ENCODE assay signal across 8 cellular contexts in genomic region chr15:65530318-65531111, GRCh38. TPM values are rescaled to one million over a fixed set of nuclear protein-coding genes. Genes with fewer than 3 reads are reported as not detected.
DNase-seq lines count a peak whose midpoint lies in the region; ATAC-seq and TF ChIP-seq lines count a peak whose summit lies in the region.

TSS of gene HACD3 (plus strand) at chr15:65530463. CDS start at chr15:65530632, 169 bp downstream.

- CTCF ChIA-PET in naive thymus-derived CD4-positive, alpha-beta T cell (lab: Charles Lee): interaction anchor here (0.8 to 1.4 kb wide), 4 partner anchors 14 to 302 kb away, joined by 3 to 4 read pairs (median 4); no protein-coding TSS in a partner anchor

- no peaks in the 10 kb centered on the region for H3K27me3 ChIP-seq in fibroblast of lung (ENCODE audit: control insufficient read depth, insufficient read depth, low read length)
- H3K27me3 ChIP-seq in naive thymus-derived CD4-positive, alpha-beta T cell (ENCODE audit: control insufficient read depth in 2 of 2, insufficient read depth in 2 of 2, low read length in 2 of 2): no peaks in the 10 kb centered on the region

- DNase-seq in DMS 273 treated with DMSO at 0.1 percent for 48 hours (lab: John Stamatoyannopoulos, UW): peak; percentile 5
- DNase-seq in RKO (ENCODE audit: low spot score): peak; percentile 86
- peak; percentile 86 for DNase-seq in activated T-helper 1 cell treated with anti-CD3 and anti-CD28 coated beads, Interleukin-12 subunit alpha, Interleukin-12 subunit beta, Interleukin-2, Interleukin-4 antibody, amounts not matched to agents 30 ng/mL and 10 ng/mL and 1 ng/mL, durations not matched to agents 14 hours and 24 hours and 36 hours (ENCODE audit: low spot score)
- peak; percentile 70 to 72 for DNase-seq in fibroblast of lung (ENCODE audit: low read depth in 2 of 2)
- DNase-seq in naive thymus-derived CD4-positive, alpha-beta T cell: peak; percentile 83 to 98 (median 89)
- peak; percentile 82 for DNase-seq in stimulated activated naive B cell treated with anti-CD40 and anti-IgM and Interleukin-4, amounts not matched to agents 10 μg/mL and 1 μg/mL and 100 μg/mL, for 72 hours

- H3K9me3 ChIP-seq in KOPT-K1 (ENCODE audit: insufficient read depth, low read length, poor library complexity, severe bottlenecking) (no peaks in the 10 kb centered on the region), fibroblast of lung (ENCODE audit: control insufficient read depth, insufficient read depth, low read depth, low read length) (no peaks in the 10 kb centered on the region)
- H3K9me3 ChIP-seq in naive thymus-derived CD4-positive, alpha-beta T cell (ENCODE audit: control insufficient read depth in 2 of 3, low read length in 3 of 3): no peaks in the 10 kb centered on the region

- no peaks in the 10 kb centered on the region for H4K20me1 ChIP-seq in fibroblast of lung (ENCODE audit: control insufficient read depth, extremely low read depth, insufficient read depth, low read length)

- peaks cover 39% of the 10 kb centered on the region for H3K4me1 Mint-ChIP-seq in activated T-helper 1 cell treated with anti-CD3 and anti-CD28 coated beads, Interleukin-12 subunit alpha, Interleukin-12 subunit beta, Interleukin-2, Interleukin-4 antibody, amounts not matched to agents 30 ng/mL and 10 ng/mL and 1 ng/mL, durations not matched to agents 14 hours and 24 hours and 36 hours (ENCODE audit: low read depth)
- H3K4me1 Mint-ChIP-seq in naive thymus-derived CD4-positive, alpha-beta T cell: peaks cover 23 to 45% (median 40%) of the 10 kb centered on the region in 7 donors
- H3K4me1 Mint-ChIP-seq in stimulated activated naive B cell treated with anti-CD40 and anti-IgM and Interleukin-4, amounts not matched to agents 10 μg/mL and 1 μg/mL and 100 μg/mL, for 72 hours: peaks cover 11 to 46% of the 10 kb centered on the region in 2 donors

- peaks cover 46% of the 10 kb centered on the region for H3K79me2 ChIP-seq in fibroblast of lung (ENCODE audit: control insufficient read depth, insufficient read depth, low read length)

- H2AFZ ChIP-seq in fibroblast of lung (ENCODE audit: low read length): peak within 1 kb of the TSS; percentile 99

- POLR2A ChIA-PET in naive thymus-derived CD4-positive, alpha-beta T cell (lab: Charles Lee): interaction anchor here (0.6 to 2.6 kb wide), 5 partner anchors 14 to 340 kb away, joined by 3 to 22 read pairs (median 4); partner anchors contain the start of gene DPP8

- H3K4me3 Mint-ChIP-seq in activated T-helper 1 cell treated with anti-CD3 and anti-CD28 coated beads, Interleukin-12 subunit alpha, Interleukin-12 subunit beta, Interleukin-2, Interleukin-4 antibody, amounts not matched to agents 30 ng/mL and 10 ng/mL and 1 ng/mL, durations not matched to agents 14 hours and 24 hours and 36 hours: peak within 1 kb of the TSS; percentile 89
- H3K4me3 Mint-ChIP-seq in naive thymus-derived CD4-positive, alpha-beta T cell: peak within 1 kb of the TSS; percentile 67 to 91 (median 86)
- peak within 1 kb of the TSS; percentile 86 to 88 for H3K4me3 Mint-ChIP-seq in stimulated activated naive B cell treated with anti-CD40 and anti-IgM and Interleukin-4, amounts not matched to agents 10 μg/mL and 1 μg/mL and 100 μg/mL, for 72 hours

- peak; percentile 80 for ATAC-seq in GM21619 (IDR thresholded peaks at IDR 0.05; ENCODE audit: unreplicated experiment)
- peak; percentile 97 for ATAC-seq in naive thymus-derived CD4-positive, alpha-beta T cell
- ATAC-seq in stimulated activated naive B cell treated with anti-CD40 and anti-IgM and Interleukin-4, amounts not matched to agents 10 μg/mL and 1 μg/mL and 100 μg/mL, for 72 hours (replicated peaks): peak; percentile 94 to 96

- H3K9me3 Mint-ChIP-seq in activated T-helper 1 cell treated with anti-CD3 and anti-CD28 coated beads, Interleukin-12 subunit alpha, Interleukin-12 subunit beta, Interleukin-2, Interleukin-4 antibody, amounts not matched to agents 30 ng/mL and 10 ng/mL and 1 ng/mL, durations not matched to agents 14 hours and 24 hours and 36 hours: no peaks in the 10 kb centered on the region
- H3K9me3 Mint-ChIP-seq in naive thymus-derived CD4-positive, alpha-beta T cell: no peaks in the 10 kb centered on the region
- no peaks in the 10 kb centered on the region for H3K9me3 Mint-ChIP-seq in stimulated activated naive B cell treated with anti-CD40 and anti-IgM and Interleukin-4, amounts not matched to agents 10 μg/mL and 1 μg/mL and 100 μg/mL, for 72 hours

- peak within 1 kb of the TSS; percentile 87 for H3K27ac ChIP-seq in KOPT-K1 (ENCODE audit: low read depth, low read length, poor library complexity, severe bottlenecking)
- peak within 1 kb of the TSS; percentile 68 for H3K27ac ChIP-seq in fibroblast of lung (ENCODE audit: insufficient read depth, low read length)
- peak within 1 kb of the TSS; percentile 79 for H3K27ac ChIP-seq in naive thymus-derived CD4-positive, alpha-beta T cell (ENCODE audit: low read depth, low read length)

- peaks cover 7% of the 10 kb centered on the region for H3K4me1 ChIP-seq in fibroblast of lung (ENCODE audit: control insufficient read depth, extremely low read depth, insufficient read depth, low read length)
- peaks cover 8 to 13% of the 10 kb centered on the region in 2 donors for H3K4me1 ChIP-seq in naive thymus-derived CD4-positive, alpha-beta T cell (ENCODE audit: control insufficient read depth in 2 of 2, insufficient read depth in 2 of 2, low read length in 2 of 2)

- H3K36me3 ChIP-seq in KOPT-K1 (ENCODE audit: insufficient read depth, low read length): peaks cover 18% of the 10 kb centered on the region
- H3K36me3 ChIP-seq in fibroblast of lung (ENCODE audit: control insufficient read depth, insufficient read depth, low read length): no peaks in the 10 kb centered on the region
- no peaks in the 10 kb centered on the region for H3K36me3 ChIP-seq in naive thymus-derived CD4-positive, alpha-beta T cell (ENCODE audit: control insufficient read depth in 2 of 3, insufficient read depth in 3 of 3, low read length in 3 of 3)

- peak within 1 kb of the TSS; percentile 83 for H3K27ac Mint-ChIP-seq in activated T-helper 1 cell treated with anti-CD3 and anti-CD28 coated beads, Interleukin-12 subunit alpha, Interleukin-12 subunit beta, Interleukin-2, Interleukin-4 antibody, amounts not matched to agents 30 ng/mL and 10 ng/mL and 1 ng/mL, durations not matched to agents 14 hours and 24 hours and 36 hours
- peak within 1 kb of the TSS; percentile 78 to 95 (median 85) for H3K27ac Mint-ChIP-seq in naive thymus-derived CD4-positive, alpha-beta T cell
- peak within 1 kb of the TSS; percentile 93 for H3K27ac Mint-ChIP-seq in stimulated activated naive B cell treated with anti-CD40 and anti-IgM and Interleukin-4, amounts not matched to agents 10 μg/mL and 1 μg/mL and 100 μg/mL, for 72 hours

- peak within 1 kb of the TSS; percentile 85 for H3K4me2 ChIP-seq in fibroblast of lung (ENCODE audit: extremely low read depth, insufficient read depth, low read length)

- no peak for TF ChIP-seq CTCF in fibroblast of lung (conservative IDR thresholded peaks at IDR 0.05 in 1 of 2, IDR thresholded peaks at IDR 0.05 in 1 of 2; ENCODE audit: low read depth in 1 of 2, low read length in 2 of 2)

- H3K4me3 ChIP-seq in fibroblast of lung (replicated peaks in 1 of 4; ENCODE audit: control extremely low read depth in 1 of 4, insufficient read depth in 1 of 4, low read depth in 3 of 4, low read length in 4 of 4): peak within 1 kb of the TSS; percentile 70 to 96 (median 90)
- peak within 1 kb of the TSS; percentile 94 for H3K4me3 ChIP-seq in naive thymus-derived CD4-positive, alpha-beta T cell (ENCODE audit: low read length)

- intact Hi-C loops in activated T-helper 1 cell treated with anti-CD3 and anti-CD28 coated beads, Interleukin-12 subunit alpha, Interleukin-12 subunit beta, Interleukin-2, Interleukin-4 antibody, amounts not matched to agents 30 ng/mL and 10 ng/mL and 1 ng/mL, durations not matched to agents 14 hours and 24 hours and 36 hours (cut with micrococcal nuclease): loop anchor here (1.0 to 5.0 kb wide), 5 partner anchors 13 to 352 kb away; partner anchors contain the start of genes CLPX, DPP8 and INTS14
- intact Hi-C loops in naive thymus-derived CD4-positive, alpha-beta T cell (cut with micrococcal nuclease): loop anchor here (1.0 kb wide), 3 partner anchors 13 to 339 kb away; partner anchors contain the start of genes DPP8 (in 2 of the 2), INTS14 (in 1 of the 2) and RAB11A (in 1 of the 2)

- peak within 1 kb of the TSS; percentile 82 for H3K9ac ChIP-seq in fibroblast of lung (ENCODE audit: insufficient read depth, low read length)

- peaks cover 2% of the 10 kb centered on the region for H3K27me3 Mint-ChIP-seq in activated T-helper 1 cell treated with anti-CD3 and anti-CD28 coated beads, Interleukin-12 subunit alpha, Interleukin-12 subunit beta, Interleukin-2, Interleukin-4 antibody, amounts not matched to agents 30 ng/mL and 10 ng/mL and 1 ng/mL, durations not matched to agents 14 hours and 24 hours and 36 hours (ENCODE audit: insufficient read depth)
- no peaks in the 10 kb centered on the region for H3K27me3 Mint-ChIP-seq in naive thymus-derived CD4-positive, alpha-beta T cell
- H3K27me3 Mint-ChIP-seq in stimulated activated naive B cell treated with anti-CD40 and anti-IgM and Interleukin-4, amounts not matched to agents 10 μg/mL and 1 μg/mL and 100 μg/mL, for 72 hours: no peaks in the 10 kb centered on the region

- H3K36me3 Mint-ChIP-seq in activated T-helper 1 cell treated with anti-CD3 and anti-CD28 coated beads, Interleukin-12 subunit alpha, Interleukin-12 subunit beta, Interleukin-2, Interleukin-4 antibody, amounts not matched to agents 30 ng/mL and 10 ng/mL and 1 ng/mL, durations not matched to agents 14 hours and 24 hours and 36 hours (ENCODE audit: low read depth): peaks cover 8% of the 10 kb centered on the region
- peaks cover 0 to 7% (median 0%) of the 10 kb centered on the region in 5 donors for H3K36me3 Mint-ChIP-seq in naive thymus-derived CD4-positive, alpha-beta T cell
- H3K36me3 Mint-ChIP-seq in stimulated activated naive B cell treated with anti-CD40 and anti-IgM and Interleukin-4, amounts not matched to agents 10 μg/mL and 1 μg/mL and 100 μg/mL, for 72 hours: peaks cover 9 to 16% of the 10 kb centered on the region in 2 donors

RNA-seq across cellular contexts. Expression of gene HACD3, which starts in this region (rescaled TPM):
- total RNA-seq in activated T-helper 1 cell treated with anti-CD3 and anti-CD28 coated beads, Interleukin-12 subunit alpha, Interleukin-12 subunit beta, Interleukin-2, Interleukin-4 antibody, amounts not matched to agents 30 ng/mL and 10 ng/mL and 1 ng/mL, durations not matched to agents 14 hours and 24 hours and 36 hours: 45.8 and 46.0 TPM in 2 replicates
- total RNA-seq in fibroblast of lung: 71.4 and 95.6 TPM in 2 replicates
- 80.7 and 88.6 TPM in 2 replicates for polyA plus RNA-seq in fibroblast of lung
- polyA plus RNA-seq in fibroblast of lung (2012): 55.4 and 64.6 TPM in 2 replicates
- polyA minus RNA-seq in fibroblast of lung (ENCODE audit: low replicate concordance): 20.9 and 23.2 TPM in 2 replicates
- total RNA-seq in naive thymus-derived CD4-positive, alpha-beta T cell: 10 to 100 TPM; 18.3 to 30.0 (median 23.9) TPM
- 10 to 100 TPM; 29.6 to 34.4 TPM for polyA plus RNA-seq in naive thymus-derived CD4-positive, alpha-beta T cell

Comparison
In these comparisons a context has a peak if more than half of its experiments do, and no peak if none do; other contexts are left out.
1. Peak in every context shown above with its lines: DNase-seq, ATAC-seq, H3K4me3 ChIP-seq and H3K27ac ChIP-seq.
2. DNase-seq: peak in every context shown above with its lines; median percentile 89 in naive thymus-derived CD4-positive, alpha-beta T cell; 86 in RKO; 86 in activated T-helper 1 cell treated with anti-CD3 and anti-CD28 coated beads, Interleukin-12 subunit alpha, Interleukin-12 subunit beta, Interleukin-2, Interleukin-4 antibody, amounts not matched to agents 30 ng/mL and 10 ng/mL and 1 ng/mL, durations not matched to agents 14 hours and 24 hours and 36 hours; 82 in stimulated activated naive B cell treated with anti-CD40 and anti-IgM and Interleukin-4, amounts not matched to agents 10 μg/mL and 1 μg/mL and 100 μg/mL, for 72 hours; 71 in fibroblast of lung; 5 in DMS 273 treated with DMSO at 0.1 percent for 48 hours.